In genomic region chr19:54201980-54202379, GRCh38 we compare ENCODE assay signal across 10 cellular contexts. TPM values are rescaled to one million over a fixed set of nuclear protein-coding genes. Genes with fewer than 3 reads are reported as not detected.
A peak's percentile ranks its signal among the peaks of the same experiment; 100 is the strongest.
DNase-seq lines count a peak whose midpoint lies in the region; ATAC-seq and TF ChIP-seq lines count a peak whose summit lies in the region.
"Had no signal": no experiment of that assay in that cellular context is flagged by ENCODE, and none has a peak within 500 bp of the region (broad histone marks: within the 10 kb centered on the region; RNA-seq: fewer than 3 reads in every experiment).

No MANE protein-coding gene starts in this region.

- H3K4me1 Mint-ChIP-seq in activated naive CD4-positive, alpha-beta T cell treated with anti-CD3 and anti-CD28 coated beads, Interleukin-2, amount 10 ng/mL, durations not matched to agents 7 days and 5 days: peaks cover 65% of the 10 kb centered on the region
- H3K4me1 Mint-ChIP-seq in type B pancreatic cell (ENCODE audit: unreplicated experiment): peaks cover 22% of the 10 kb centered on the region

- CTCF ChIA-PET in activated naive CD4-positive, alpha-beta T cell treated with anti-CD3 and anti-CD28 coated beads, Interleukin-2, amount 10 ng/mL, durations not matched to agents 7 days and 5 days (lab: Charles Lee): no interaction called here

- H3K27me3 ChIP-seq in ascending aorta (no peaks in the 10 kb centered on the region), right lobe of liver (no peaks in the 10 kb centered on the region)

- no peak for TF ChIP-seq POLR2A in right lobe of liver (IDR thresholded peaks at IDR 0.05)

- ATAC-seq in right lobe of liver: no peak
- ATAC-seq in GM19397 (IDR thresholded peaks at IDR 0.05; ENCODE audit: unreplicated experiment): no peak

- H3K36me3 ChIP-seq in ascending aorta: peaks cover 39 to 47% of the 10 kb centered on the region in 2 donors
- peaks cover 17 to 57% (median 31%) of the 10 kb centered on the region in 4 donors for H3K36me3 ChIP-seq in right lobe of liver

- H3K27ac ChIP-seq in ascending aorta: no peak overlapping the region
- peak overlapping the region; percentile 86 to 95 (median 94) for H3K27ac ChIP-seq in right lobe of liver

- H3K36me3 Mint-ChIP-seq in activated naive CD4-positive, alpha-beta T cell treated with anti-CD3 and anti-CD28 coated beads, Interleukin-2, amount 10 ng/mL, durations not matched to agents 7 days and 5 days: peaks cover 62% of the 10 kb centered on the region
- H3K36me3 Mint-ChIP-seq in type B pancreatic cell: peaks cover 25% of the 10 kb centered on the region

- TF ChIP-seq CTCF in ascending aorta (IDR thresholded peaks at IDR 0.05) (no peak), right lobe of liver (IDR thresholded peaks at IDR 0.05) (no peak), type B pancreatic cell (conservative IDR thresholded peaks at IDR 0.05) (no peak), GM10266 (IDR thresholded peaks at IDR 0.05; ENCODE audit: control insufficient read depth, insufficient read depth, low read depth, missing control alignments) (no peak)

- peak overlapping the region; percentile 98 for H3K4me3 Mint-ChIP-seq in activated naive CD4-positive, alpha-beta T cell treated with anti-CD3 and anti-CD28 coated beads, Interleukin-2, amount 10 ng/mL, durations not matched to agents 7 days and 5 days
- H3K4me3 Mint-ChIP-seq in type B pancreatic cell: peak overlapping the region; percentile 96

- peaks cover 6 to 23% of the 10 kb centered on the region in 2 donors for H3K4me1 ChIP-seq in ascending aorta
- H3K4me1 ChIP-seq in right lobe of liver: peaks cover 0 to 60% (median 31%) of the 10 kb centered on the region in 4 donors

- H3K9me3 Mint-ChIP-seq in activated naive CD4-positive, alpha-beta T cell treated with anti-CD3 and anti-CD28 coated beads, Interleukin-2, amount 10 ng/mL, durations not matched to agents 7 days and 5 days: no peaks in the 10 kb centered on the region
- H3K9me3 Mint-ChIP-seq in type B pancreatic cell: no peaks in the 10 kb centered on the region

- H3K9me3 ChIP-seq in ascending aorta: no peaks in the 10 kb centered on the region
- H3K9me3 ChIP-seq in right lobe of liver: no peaks in the 10 kb centered on the region

- DNase-seq in activated naive CD4-positive, alpha-beta T cell treated with anti-CD3 and anti-CD28 coated beads, Interleukin-2, amount 10 ng/mL, durations not matched to agents 7 days and 5 days: no peak
- DNase-seq in activated naive CD4-positive, alpha-beta T cell (lab: John Stamatoyannopoulos, UW): no peak
- no peak for DNase-seq in ascending aorta (ENCODE audit: low spot score in 2 of 2)
- DNase-seq in right lobe of liver: peak in 1 of 3 donors; percentile 35
- no peak for DNase-seq in type B pancreatic cell (ENCODE audit: extremely low spot score, unreplicated experiment)
- no peak for DNase-seq in GM10266 (ENCODE audit: extremely low spot score)
- no peak for DNase-seq in SW 1271 (lab: John Stamatoyannopoulos, UW)
- DNase-seq: cerebellar nuclear complex had no signal

- intact Hi-C loops in ascending aorta (cut with DNase I) (loop anchor here (2.0 to 5.0 kb wide), 3 partner anchors 41 to 915 kb away; partner anchors contain the start of gene PPP1R12C), right lobe of liver (cut with DNase I) (no loop called here)

- H3K27ac Mint-ChIP-seq in activated naive CD4-positive, alpha-beta T cell treated with anti-CD3 and anti-CD28 coated beads, Interleukin-2, amount 10 ng/mL, durations not matched to agents 7 days and 5 days: peak overlapping the region; percentile 98
- H3K27ac Mint-ChIP-seq in type B pancreatic cell: peak overlapping the region; percentile 99

- peak overlapping the region; percentile 63 to 76 for H3K4me3 ChIP-seq in ascending aorta
- peak overlapping the region; percentile 65 to 71 (median 69) for H3K4me3 ChIP-seq in right lobe of liver

- H3K27me3 Mint-ChIP-seq in activated naive CD4-positive, alpha-beta T cell treated with anti-CD3 and anti-CD28 coated beads, Interleukin-2, amount 10 ng/mL, durations not matched to agents 7 days and 5 days: no peaks in the 10 kb centered on the region
- no peaks in the 10 kb centered on the region for H3K27me3 Mint-ChIP-seq in type B pancreatic cell

- WGBS in right lobe of liver (ENCODE audit: insufficient coverage, low coverage, low lambda C conversion rate, missing lambda C conversion rate): 34% methylated on average over 13 of the region's 13 CpGs

RNA-seq across cellular contexts. Expression of gene RPS9, which starts 1.3 kb away (rescaled TPM):
- 2,061 TPM for total RNA-seq in ascending aorta
- 100 to 1,000 TPM; 399 to 706 (median 486) TPM for total RNA-seq in right lobe of liver
- total RNA-seq in type B pancreatic cell (ENCODE audit: low replicate concordance): 1,437 and 1,455 TPM in 2 replicates

RNA-seq across cellular contexts. Expression of gene TSEN34, which starts 10.9 kb away (rescaled TPM):
- total RNA-seq in ascending aorta: 54.9 TPM
- total RNA-seq in right lobe of liver: 10 to 100 TPM; 11.8 to 31.9 (median 17.9) TPM
- total RNA-seq in type B pancreatic cell (ENCODE audit: low replicate concordance): 39.3 and 41.9 TPM in 2 replicates

RNA-seq across cellular contexts. Expression of gene MBOAT7, which starts 12.6 kb away (rescaled TPM):
- total RNA-seq in ascending aorta (56.1 TPM), right lobe of liver (10 to 100 TPM; 26.6 to 57.7 (median 32.9) TPM), type B pancreatic cell (ENCODE audit: low replicate concordance) (73.3 and 86.7 TPM in 2 replicates)

RNA-seq across cellular contexts. Expression of gene LILRB3, which starts 20.8 kb away (rescaled TPM):
- total RNA-seq in ascending aorta (38.2 TPM), right lobe of liver (1 to 10 TPM; 1.3 to 8.7 (median 6.2) TPM), type B pancreatic cell (ENCODE audit: low replicate concordance) (not detected in 2 replicates)
- total RNA-seq: Daoy had no signal

RNA-seq across cellular contexts. Expression of gene TMC4, which starts 29.0 kb away (rescaled TPM):
- total RNA-seq in ascending aorta: 7.1 TPM
- 1 to 10 TPM in 3 of 6 experiments, under 1 TPM in 3; 0.18 to 2.4 (median 1.1) TPM for total RNA-seq in right lobe of liver
- 24.2 and 42.1 TPM in 2 replicates for total RNA-seq in type B pancreatic cell (ENCODE audit: low replicate concordance)

Comparison
In these comparisons a context has a peak if more than half of its experiments do, and no peak if none do; other contexts are left out.
1. H3K27ac ChIP-seq: peak in right lobe of liver (3 of 3); none in ascending aorta (0 of 2).